In the genomic region with DNA sequence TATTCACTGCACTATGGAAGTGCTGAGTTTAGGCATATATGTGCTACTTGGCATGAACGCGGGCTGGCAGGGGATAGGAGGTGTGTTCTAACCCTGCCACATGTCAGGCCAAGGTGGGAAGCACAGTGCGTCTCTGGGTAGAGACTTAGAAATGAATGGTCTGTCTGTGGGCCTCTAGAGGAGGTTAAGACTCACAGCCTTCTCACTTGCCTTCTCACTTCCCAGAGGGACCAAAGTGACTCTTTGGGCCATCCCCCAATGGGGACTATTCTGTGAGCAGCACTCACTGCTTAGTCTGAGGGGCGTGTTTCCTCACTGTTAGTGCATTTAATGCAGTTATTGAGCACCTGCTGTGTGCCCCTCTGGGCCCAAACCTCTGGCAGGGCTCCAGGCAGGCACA, we compare ENCODE assay signal across 21 cellular contexts. TPM values are rescaled to one million over a fixed set of nuclear protein-coding genes. Genes with fewer than 3 reads are reported as not detected.
"Had no signal": no experiment of that assay in that cellular context is flagged by ENCODE, and none has a peak within 500 bp of the region (broad histone marks: within the 10 kb centered on the region; RNA-seq: fewer than 3 reads in every experiment).

No MANE protein-coding gene starts in this region.

- DNase-seq: activated naive CD4-positive, alpha-beta T cell treated with anti-CD3 and anti-CD28 coated beads, Interleukin-2, amount 50 U/mL, for 16 hours; amygdala; cerebellar nuclear complex; foreskin fibroblast; glutamatergic neuron; immature natural killer cell; left colon; mammary epithelial cell; mucosa of descending colon; natural killer cell; stimulated activated CD4-positive, alpha-beta T cell treated with anti-CD3 and anti-CD28 coated beads, Interleukin-2, amount 100 ng/mL, for 48 hours; T-helper 17 cell; testis had no signal

- ATAC-seq: left colon, mucosa of descending colon, psoas muscle, sciatic nerve, T-helper 17 cell had no signal

- FAIRE-seq: urothelium cell line had no signal

- H3K36me3 Mint-ChIP-seq: brain, natural killer cell had no signal

- H3K27ac ChIP-seq: esophagus muscularis mucosa, psoas muscle, testis had no signal

- H3K27ac Mint-ChIP-seq: activated T-helper 2 cell treated with anti-CD3 and anti-CD28 coated beads, Interferon-gamma antibody, Interleukin-2, Interleukin-4, amounts not matched to agents 10 μg/mL and 5 μg/mL and 100 μg/mL, durations not matched to agents 14 hours and 24 hours and 36 hours; immature natural killer cell; natural killer cell; stimulated activated naive CD8-positive, alpha-beta T cell treated with anti-CD3 and anti-CD28 coated beads, Interleukin-15, Interleukin-2, amounts not matched to agents 100 ng/mL and 50 ng/mL, for 24 hours; T-helper 17 cell had no signal

- H3K36me3 ChIP-seq: esophagus muscularis mucosa had no signal

- H3K27me3 ChIP-seq: testis had no signal

- H3K4me3 ChIP-seq: esophagus muscularis mucosa, mucosa of descending colon, psoas muscle, testis had no signal

- H3K9me3 Mint-ChIP-seq: activated T-helper 2 cell treated with anti-CD3 and anti-CD28 coated beads, Interferon-gamma antibody, Interleukin-2, Interleukin-4, amounts not matched to agents 10 μg/mL and 5 μg/mL and 100 μg/mL, durations not matched to agents 14 hours and 24 hours and 36 hours; immature natural killer cell; natural killer cell; stimulated activated naive CD8-positive, alpha-beta T cell treated with anti-CD3 and anti-CD28 coated beads, Interleukin-15, Interleukin-2, amounts not matched to agents 100 ng/mL and 50 ng/mL, for 24 hours had no signal

- H3K9me3 ChIP-seq: esophagus muscularis mucosa, mucosa of descending colon, psoas muscle, testis had no signal

- H3K4me3 Mint-ChIP-seq: immature natural killer cell; stimulated activated naive CD8-positive, alpha-beta T cell treated with anti-CD3 and anti-CD28 coated beads, Interleukin-15, Interleukin-2, amounts not matched to agents 100 ng/mL and 50 ng/mL, for 24 hours; T-helper 17 cell had no signal

RNA-seq across cellular contexts. Expression of a gene that starts 2.4 kb away (rescaled TPM):
- total RNA-seq: dermis microvascular lymphatic vessel endothelial cell, natural killer cell, T-helper 17 cell had no signal
- polyA plus RNA-seq: immature natural killer cell had no signal
